In the genomic region with DNA sequence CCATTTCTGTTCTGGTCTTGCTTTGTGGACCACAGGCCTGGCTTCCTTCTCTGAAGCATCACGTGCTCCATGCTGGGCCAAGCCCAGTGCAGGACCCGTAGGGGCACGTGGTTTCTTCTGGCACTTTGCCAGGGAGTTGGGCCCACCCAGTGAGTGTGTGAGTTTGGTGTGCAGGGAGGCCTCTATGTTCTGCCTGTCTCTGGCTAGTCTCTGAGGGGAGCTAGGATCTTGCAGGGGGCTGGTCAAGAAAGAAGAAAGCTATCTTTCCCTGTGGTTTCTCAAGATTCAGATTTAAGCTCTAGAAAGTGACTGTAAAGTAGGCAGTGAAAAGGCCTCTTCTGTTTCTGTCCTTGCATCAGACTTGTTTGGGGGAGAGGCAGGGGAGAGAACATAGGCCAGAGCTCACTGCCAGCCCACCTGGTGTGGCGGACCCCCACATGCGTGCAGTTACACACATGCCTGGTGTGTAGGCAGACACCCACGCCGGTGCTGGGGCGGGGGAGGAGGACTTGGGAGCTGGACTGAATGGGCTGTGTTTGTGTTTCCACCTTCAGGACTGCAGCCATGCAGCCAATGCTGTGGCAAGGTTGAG, we compare ENCODE assay signal across 8 cellular contexts. TPM values are rescaled to one million over a fixed set of nuclear protein-coding genes. Genes with fewer than 3 reads are reported as not detected.
A peak's percentile ranks its signal among the peaks of the same experiment; 100 is the strongest.
DNase-seq lines count a peak whose midpoint lies in the region; ATAC-seq and TF ChIP-seq lines count a peak whose summit lies in the region.

No MANE protein-coding gene starts in this region.

- peaks cover 38 to 53% (median 42%) of the 10 kb centered on the region in 3 donors for H3K4me1 Mint-ChIP-seq in IgD-negative memory B cell

- H3K27ac ChIP-seq in ACC112 (ENCODE audit: low read depth, low read length) (peak overlapping the region; percentile 58), hepatocyte (peak overlapping the region; percentile 65), WERI-Rb-1 (no peak overlapping the region)

- peaks cover 95% of the 10 kb centered on the region for H4K20me1 ChIP-seq in hepatocyte (ENCODE audit: insufficient read depth, poor library complexity, severe bottlenecking)

- no peaks in the 10 kb centered on the region for H3K9me3 Mint-ChIP-seq in IgD-negative memory B cell
- no peaks in the 10 kb centered on the region for H3K9me3 Mint-ChIP-seq in activated naive CD4-positive, alpha-beta T cell treated with anti-CD3 and anti-CD28 coated beads, Interleukin-2, amount 50 U/mL, for 72 hours

- no peak for ATAC-seq in activated naive CD4-positive, alpha-beta T cell treated with anti-CD3 and anti-CD28 coated beads, Interleukin-2, amount 50 U/mL, for 72 hours
- no peak for ATAC-seq in HG03139 (IDR thresholded peaks at IDR 0.05; ENCODE audit: unreplicated experiment)

- H3K36me3 ChIP-seq in ACC112 (ENCODE audit: insufficient read depth, low read length) (peaks cover 26% of the 10 kb centered on the region), hepatocyte (replicated peaks; ENCODE audit: insufficient read depth, low read depth) (no peaks in the 10 kb centered on the region), WERI-Rb-1 (peaks cover 25% of the 10 kb centered on the region)

- DNase-seq in activated naive CD4-positive, alpha-beta T cell treated with anti-CD3 and anti-CD28 coated beads, Interleukin-2, amount 50 U/mL, for 72 hours (ENCODE audit: low spot score in 2 of 2): no peak
- DNase-seq in hepatocyte (ENCODE audit: low spot score) (peak; percentile 89), NCI-H2081 treated with DMSO at 0.1 percent for 48 hours (lab: John Stamatoyannopoulos, UW) (no peak), WERI-Rb-1 (no peak)
- DNase-seq in stimulated activated CD4-positive, alpha-beta T cell treated with anti-CD3 and anti-CD28 coated beads, Interleukin-4, amount 100 ng/mL, for 24 hours: peak; percentile 46

- H3K36me3 Mint-ChIP-seq in IgD-negative memory B cell: peaks cover 2% of the 10 kb centered on the region
- peaks cover 5 to 44% of the 10 kb centered on the region in 2 donors for H3K36me3 Mint-ChIP-seq in activated naive CD4-positive, alpha-beta T cell treated with anti-CD3 and anti-CD28 coated beads, Interleukin-2, amount 50 U/mL, for 72 hours

- H3K27me3 Mint-ChIP-seq in IgD-negative memory B cell: no peaks in the 10 kb centered on the region

- H2AFZ ChIP-seq in ACC112 (ENCODE audit: low read length, unreplicated experiment): no peak overlapping the region
- no peak overlapping the region for H2AFZ ChIP-seq in hepatocyte

- H3K4me3 Mint-ChIP-seq in IgD-negative memory B cell: peak overlapping the region in 1 of 4 donors; percentile 83

- peak overlapping the region; percentile 13; the same call in 1 of the 2 replicates for H3K4me3 ChIP-seq in ACC112 (ENCODE audit: low read depth, low read length)
- H3K4me3 ChIP-seq in hepatocyte: no peak overlapping the region
- no peak overlapping the region for H3K4me3 ChIP-seq in WERI-Rb-1 (ENCODE audit: low read depth, low read length)

- H3K27me3 ChIP-seq in ACC112 (ENCODE audit: insufficient read depth, low read length) (no peaks in the 10 kb centered on the region), hepatocyte (no peaks in the 10 kb centered on the region), WERI-Rb-1 (ENCODE audit: insufficient read depth, low read depth, severe bottlenecking) (no peaks in the 10 kb centered on the region)

- WGBS in hepatocyte (ENCODE audit: low lambda C conversion rate, missing lambda C conversion rate): 44% methylated on average over 8 of the region's 8 CpGs

- H3K79me2 ChIP-seq in ACC112 (ENCODE audit: control insufficient read depth, insufficient read depth, low read length, unreplicated experiment) (peaks cover 82% of the 10 kb centered on the region), hepatocyte (peaks cover 97% of the 10 kb centered on the region)

- TF ChIP-seq CTCF in hepatocyte (IDR thresholded peaks at IDR 0.05; ENCODE audit: poor library complexity) (no peak), WERI-Rb-1 (IDR thresholded peaks at IDR 0.05; ENCODE audit: low read depth, low read length) (no peak)

- H3K4me2 ChIP-seq in hepatocyte: peak overlapping the region; percentile 54

- H3K4me1 ChIP-seq in ACC112 (ENCODE audit: control insufficient read depth, insufficient read depth, low read length, unreplicated experiment) (peaks cover 87% of the 10 kb centered on the region), hepatocyte (ENCODE audit: insufficient read depth) (peaks cover 94% of the 10 kb centered on the region)

- no peaks in the 10 kb centered on the region for H3K9me2 ChIP-seq in hepatocyte (replicated peaks; ENCODE audit: insufficient read depth)

- peak overlapping the region in 2 of 3 donors; percentile 71 to 89 for H3K27ac Mint-ChIP-seq in IgD-negative memory B cell
- peak overlapping the region; percentile 77 to 88 for H3K27ac Mint-ChIP-seq in activated naive CD4-positive, alpha-beta T cell treated with anti-CD3 and anti-CD28 coated beads, Interleukin-2, amount 50 U/mL, for 72 hours

- no peaks in the 10 kb centered on the region for H3K9me3 ChIP-seq in hepatocyte (ENCODE audit: low read depth)
- H3K9me3 ChIP-seq in WERI-Rb-1 (ENCODE audit: severe bottlenecking): no peaks in the 10 kb centered on the region

RNA-seq across cellular contexts. Expression of a gene that starts 11.8 kb away (rescaled TPM):
- polyA plus RNA-seq in IgD-negative memory B cell (44.5 TPM), hepatocyte (131 and 141 TPM in 2 replicates)
- total RNA-seq in activated naive CD4-positive, alpha-beta T cell treated with anti-CD3 and anti-CD28 coated beads, Interleukin-2, amount 50 U/mL, for 72 hours: 100 to 1,000 TPM; 141 to 185 TPM
- total RNA-seq in hepatocyte: 214 and 238 TPM in 2 replicates

RNA-seq across cellular contexts. Expression of a gene that starts 28.2 kb away (rescaled TPM):
- 1,385 TPM for polyA plus RNA-seq in IgD-negative memory B cell
- 1,000 to 10,000 TPM; 1,602 to 2,658 TPM for total RNA-seq in activated naive CD4-positive, alpha-beta T cell treated with anti-CD3 and anti-CD28 coated beads, Interleukin-2, amount 50 U/mL, for 72 hours
- total RNA-seq in hepatocyte: 1,384 and 1,482 TPM in 2 replicates
- 479 and 491 TPM in 2 replicates for polyA plus RNA-seq in hepatocyte

RNA-seq across cellular contexts. Expression of a gene that starts 56.6 kb away (rescaled TPM):
- polyA plus RNA-seq in IgD-negative memory B cell (17.1 TPM), hepatocyte (16.5 and 18.5 TPM in 2 replicates)
- 10 to 100 TPM; 19.2 to 41.9 TPM for total RNA-seq in activated naive CD4-positive, alpha-beta T cell treated with anti-CD3 and anti-CD28 coated beads, Interleukin-2, amount 50 U/mL, for 72 hours
- 10.0 and 11.0 TPM in 2 replicates for total RNA-seq in hepatocyte

Comparison
In these comparisons a context has a peak if more than half of its experiments do, and no peak if none do; other contexts are left out.
1. DNase-seq: peak in hepatocyte (single experiment) and stimulated activated CD4-positive, alpha-beta T cell treated with anti-CD3 and anti-CD28 coated beads, Interleukin-4, amount 100 ng/mL, for 24 hours (single experiment); none in activated naive CD4-positive, alpha-beta T cell treated with anti-CD3 and anti-CD28 coated beads, Interleukin-2, amount 50 U/mL, for 72 hours (0 of 2), NCI-H2081 treated with DMSO at 0.1 percent for 48 hours (single experiment) and WERI-Rb-1 (single experiment).